ENCODE assay signal across 8 cellular contexts in the genomic region with DNA sequence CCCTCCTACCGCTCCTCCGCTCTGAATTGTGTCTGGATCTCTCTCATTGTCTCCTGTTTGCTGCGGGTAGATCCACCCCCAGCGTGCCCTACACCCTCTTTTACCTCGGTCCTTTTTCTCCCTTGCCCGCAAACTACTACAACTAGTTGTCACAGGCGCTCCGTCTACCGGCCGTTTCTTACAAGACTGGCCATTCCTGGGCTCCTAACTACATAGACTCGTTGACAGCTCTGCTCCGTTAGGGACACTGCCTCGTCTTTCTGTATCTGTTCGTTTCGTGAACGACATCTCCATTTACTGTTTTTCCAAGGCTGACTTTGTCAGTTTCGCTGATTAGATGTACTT. TPM values are rescaled to one million over a fixed set of nuclear protein-coding genes. Genes with fewer than 3 reads are reported as not detected.
DNase-seq lines count a peak whose midpoint lies in the region; ATAC-seq and TF ChIP-seq lines count a peak whose summit lies in the region.

No MANE protein-coding gene starts in this region.

- no peak for TF ChIP-seq POLR2A in NB4 (IDR thresholded peaks at IDR 0.05; ENCODE audit: extremely low read depth, insufficient read length)

- H3K9me3 Mint-ChIP-seq in activated T-helper 1 cell treated with anti-CD3 and anti-CD28 coated beads, Interleukin-12 subunit alpha, Interleukin-12 subunit beta, Interleukin-2, Interleukin-4 antibody, amounts not matched to agents 30 ng/mL and 10 ng/mL and 1 ng/mL, durations not matched to agents 14 hours and 24 hours and 36 hours: no peaks in the 10 kb centered on the region
- H3K9me3 Mint-ChIP-seq in nephron progenitor cell: no peaks in the 10 kb centered on the region

- peak; percentile 26 for TF ChIP-seq CTCF in NB4 (IDR thresholded peaks at IDR 0.05; ENCODE audit: low read depth, low read length)
- peak; percentile 43 for TF ChIP-seq CTCF in foreskin keratinocyte (conservative IDR thresholded peaks at IDR 0.05)
- no peak for TF ChIP-seq CTCF in nephron progenitor cell (IDR thresholded peaks at IDR 0.05)

- no peak overlapping the region for H3K27ac ChIP-seq in foreskin keratinocyte

- no peaks in the 10 kb centered on the region for H3K4me1 ChIP-seq in foreskin keratinocyte

- H3K4me3 Mint-ChIP-seq in activated T-helper 1 cell treated with anti-CD3 and anti-CD28 coated beads, Interleukin-12 subunit alpha, Interleukin-12 subunit beta, Interleukin-2, Interleukin-4 antibody, amounts not matched to agents 30 ng/mL and 10 ng/mL and 1 ng/mL, durations not matched to agents 14 hours and 24 hours and 36 hours: peak overlapping the region; percentile 97
- H3K4me3 Mint-ChIP-seq in nephron progenitor cell: peak overlapping the region; percentile 99

- no peaks in the 10 kb centered on the region for H3K27me3 ChIP-seq in foreskin keratinocyte

- peaks cover 9% of the 10 kb centered on the region for H3K36me3 Mint-ChIP-seq in activated T-helper 1 cell treated with anti-CD3 and anti-CD28 coated beads, Interleukin-12 subunit alpha, Interleukin-12 subunit beta, Interleukin-2, Interleukin-4 antibody, amounts not matched to agents 30 ng/mL and 10 ng/mL and 1 ng/mL, durations not matched to agents 14 hours and 24 hours and 36 hours (ENCODE audit: low read depth)
- H3K36me3 Mint-ChIP-seq in nephron progenitor cell (ENCODE audit: low read depth): peaks cover under 1% of the 10 kb centered on the region

- H3K27me3 Mint-ChIP-seq in activated T-helper 1 cell treated with anti-CD3 and anti-CD28 coated beads, Interleukin-12 subunit alpha, Interleukin-12 subunit beta, Interleukin-2, Interleukin-4 antibody, amounts not matched to agents 30 ng/mL and 10 ng/mL and 1 ng/mL, durations not matched to agents 14 hours and 24 hours and 36 hours (ENCODE audit: insufficient read depth): peaks cover 18% of the 10 kb centered on the region
- peaks cover 39% of the 10 kb centered on the region for H3K27me3 Mint-ChIP-seq in nephron progenitor cell (ENCODE audit: low read depth, poor library complexity)

- peak overlapping the region; percentile 91 for H3K27ac Mint-ChIP-seq in activated T-helper 1 cell treated with anti-CD3 and anti-CD28 coated beads, Interleukin-12 subunit alpha, Interleukin-12 subunit beta, Interleukin-2, Interleukin-4 antibody, amounts not matched to agents 30 ng/mL and 10 ng/mL and 1 ng/mL, durations not matched to agents 14 hours and 24 hours and 36 hours
- H3K27ac Mint-ChIP-seq in nephron progenitor cell: peak overlapping the region; percentile 92

- DNase-seq in Right ventricle myocardium inferior (ENCODE audit: missing footprints) (no peak), cardiac septum (ENCODE audit: low spot score) (no peak), NB4 (ENCODE audit: low read depth) (peak; percentile 61), foreskin keratinocyte (peak in 1 of 2 donors; percentile 41), nephron progenitor cell (peak; percentile 40), NCI-H187 treated with DMSO at 0.1 percent for 48 hours (lab: John Stamatoyannopoulos, UW) (no peak)
- DNase-seq in activated T-helper 1 cell treated with anti-CD3 and anti-CD28 coated beads, Interleukin-12 subunit alpha, Interleukin-12 subunit beta, Interleukin-2, Interleukin-4 antibody, amounts not matched to agents 30 ng/mL and 10 ng/mL and 1 ng/mL, durations not matched to agents 14 hours and 24 hours and 36 hours (ENCODE audit: low spot score): peak; percentile 17

- intact Hi-C loops in Right ventricle myocardium inferior (cut with DNase I): loop anchor here (2.0 kb wide), 1 partner anchor 30 kb away; a partner anchor contains a TSS
- intact Hi-C loops in cardiac septum (cut with DNase I): loop anchor here (2.0 kb wide), 1 partner anchor 30 kb away; a partner anchor contains a TSS
- intact Hi-C loops in activated T-helper 1 cell treated with anti-CD3 and anti-CD28 coated beads, Interleukin-12 subunit alpha, Interleukin-12 subunit beta, Interleukin-2, Interleukin-4 antibody, amounts not matched to agents 30 ng/mL and 10 ng/mL and 1 ng/mL, durations not matched to agents 14 hours and 24 hours and 36 hours (cut with micrococcal nuclease): loop anchor here (2.0 kb wide), 2 partner anchors 234 to 1390 kb away; no protein-coding TSS in a partner anchor

- peak overlapping the region; percentile 89 for H3K4me3 ChIP-seq in NB4 (ENCODE audit: low read depth, low read length)

- H3K4me1 Mint-ChIP-seq in activated T-helper 1 cell treated with anti-CD3 and anti-CD28 coated beads, Interleukin-12 subunit alpha, Interleukin-12 subunit beta, Interleukin-2, Interleukin-4 antibody, amounts not matched to agents 30 ng/mL and 10 ng/mL and 1 ng/mL, durations not matched to agents 14 hours and 24 hours and 36 hours (ENCODE audit: low read depth): peaks cover 21% of the 10 kb centered on the region
- peaks cover 25% of the 10 kb centered on the region for H3K4me1 Mint-ChIP-seq in nephron progenitor cell

- peak; percentile 45 for ATAC-seq in Right ventricle myocardium inferior
- ATAC-seq in HG02623 (IDR thresholded peaks at IDR 0.05; ENCODE audit: unreplicated experiment): peak; percentile 32
- peak; percentile 55 for ATAC-seq in foreskin keratinocyte

RNA-seq across cellular contexts. Expression of a gene that starts 0.8 kb away (rescaled TPM):
- 11.8 TPM for total RNA-seq in Right ventricle myocardium inferior
- 12.4 TPM for total RNA-seq in cardiac septum
- total RNA-seq in activated T-helper 1 cell treated with anti-CD3 and anti-CD28 coated beads, Interleukin-12 subunit alpha, Interleukin-12 subunit beta, Interleukin-2, Interleukin-4 antibody, amounts not matched to agents 30 ng/mL and 10 ng/mL and 1 ng/mL, durations not matched to agents 14 hours and 24 hours and 36 hours: 15.1 and 16.3 TPM in 2 replicates
- 5.1 and 5.8 TPM in 2 replicates for total RNA-seq in foreskin keratinocyte
- 2.6 and 3.3 TPM in 2 replicates for polyA plus RNA-seq in foreskin keratinocyte

RNA-seq across cellular contexts. Expression of a gene that starts 31.1 kb away (rescaled TPM):
- total RNA-seq in Right ventricle myocardium inferior (804 TPM), cardiac septum (570 TPM), foreskin keratinocyte (286 and 291 TPM in 2 replicates)
- total RNA-seq in activated T-helper 1 cell treated with anti-CD3 and anti-CD28 coated beads, Interleukin-12 subunit alpha, Interleukin-12 subunit beta, Interleukin-2, Interleukin-4 antibody, amounts not matched to agents 30 ng/mL and 10 ng/mL and 1 ng/mL, durations not matched to agents 14 hours and 24 hours and 36 hours: 316 and 329 TPM in 2 replicates
- 257 and 281 TPM in 2 replicates for polyA plus RNA-seq in foreskin keratinocyte

RNA-seq across cellular contexts. Expression of a gene that starts 31.3 kb away (rescaled TPM):
- total RNA-seq in Right ventricle myocardium inferior (7.5 TPM), cardiac septum (7.5 TPM), foreskin keratinocyte (9.5 and 11.5 TPM in 2 replicates)
- 11.0 and 12.3 TPM in 2 replicates for total RNA-seq in activated T-helper 1 cell treated with anti-CD3 and anti-CD28 coated beads, Interleukin-12 subunit alpha, Interleukin-12 subunit beta, Interleukin-2, Interleukin-4 antibody, amounts not matched to agents 30 ng/mL and 10 ng/mL and 1 ng/mL, durations not matched to agents 14 hours and 24 hours and 36 hours
- polyA plus RNA-seq in foreskin keratinocyte: 12.9 and 15.3 TPM in 2 replicates

Comparison
In these comparisons a context has a peak if more than half of its experiments do, and no peak if none do; other contexts are left out.
1. DNase-seq: peak in NB4 (single experiment), activated T-helper 1 cell treated with anti-CD3 and anti-CD28 coated beads, Interleukin-12 subunit alpha, Interleukin-12 subunit beta, Interleukin-2, Interleukin-4 antibody, amounts not matched to agents 30 ng/mL and 10 ng/mL and 1 ng/mL, durations not matched to agents 14 hours and 24 hours and 36 hours (single experiment) and nephron progenitor cell (single experiment); none in Right ventricle myocardium inferior (single experiment), cardiac septum (single experiment) and NCI-H187 treated with DMSO at 0.1 percent for 48 hours (single experiment).
2. Peak in every context shown above with its lines, with median percentiles within 50 percentile points of each other: ATAC-seq.